ENCODE assay signal across 1 cellular context in the genomic region with DNA sequence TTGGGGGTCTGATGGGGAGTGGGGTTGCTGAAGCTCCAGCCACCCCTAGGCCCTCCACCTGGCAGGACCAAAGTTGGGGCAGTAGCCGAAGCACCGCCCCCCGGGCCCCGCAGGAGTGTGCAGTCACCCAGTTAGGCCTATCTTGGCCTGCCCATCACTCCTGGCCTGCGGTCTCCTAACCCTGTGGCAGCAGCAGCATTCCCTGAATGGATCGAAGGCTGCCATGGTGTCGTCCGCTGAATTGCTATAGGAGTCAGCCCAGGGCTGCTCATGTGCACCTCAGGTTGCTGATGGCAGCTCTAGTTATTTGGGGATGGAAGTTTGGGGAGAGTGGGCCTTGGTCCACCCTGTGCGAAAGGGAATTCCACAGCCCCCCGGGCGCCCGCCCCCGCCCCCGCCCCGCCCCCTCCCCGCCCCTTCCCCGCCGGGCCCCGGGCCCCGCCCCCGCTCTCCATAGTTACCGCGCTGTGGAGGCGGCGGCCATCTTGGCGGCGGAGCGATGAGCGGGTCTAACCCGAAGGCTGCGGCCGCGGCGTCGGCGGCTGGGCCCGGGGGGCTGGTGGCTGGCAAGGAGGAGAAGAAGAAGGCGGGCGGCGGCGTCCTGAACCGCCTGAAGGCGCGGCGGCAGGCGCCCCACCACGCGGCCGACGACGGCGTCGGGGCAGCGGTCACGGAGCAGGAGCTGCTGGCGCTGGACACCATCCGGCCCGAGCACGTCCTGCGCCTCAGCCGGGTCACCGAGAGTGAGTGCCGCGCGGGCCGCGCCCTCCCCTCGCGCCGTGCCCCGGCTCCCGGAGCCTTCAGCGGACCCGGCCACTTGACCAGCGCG.
TF ChIP-seq lines count a peak whose summit lies in the region.

A gene (plus strand): TSS at position 483 of the 829 bp plus-strand sequence. CDS start 17 bp downstream, at position 500.

TF ChIP-seq in IMR-90, 13 proteins besides CTCF, POLR2A, EP300 and RAD21:
- TF ChIP-seq, protein P1, sequence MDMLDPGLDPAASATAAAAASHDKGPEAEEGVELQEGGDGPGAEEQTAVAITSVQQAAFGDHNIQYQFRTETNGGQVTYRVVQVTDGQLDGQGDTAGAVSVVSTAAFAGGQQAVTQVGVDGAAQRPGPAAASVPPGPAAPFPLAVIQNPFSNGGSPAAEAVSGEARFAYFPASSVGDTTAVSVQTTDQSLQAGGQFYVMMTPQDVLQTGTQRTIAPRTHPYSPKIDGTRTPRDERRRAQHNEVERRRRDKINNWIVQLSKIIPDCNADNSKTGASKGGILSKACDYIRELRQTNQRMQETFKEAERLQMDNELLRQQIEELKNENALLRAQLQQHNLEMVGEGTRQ (IDR thresholded peaks at IDR 0.05; ENCODE audit: low read depth, low read length), result no peak
- TF ChIP-seq MXI1 (IDR thresholded peaks at IDR 0.05; ENCODE audit: borderline replicate concordance, low read depth, low read length) (peak; percentile 78; the same call in 1 of the 2 replicates), MAZ (IDR thresholded peaks at IDR 0.05; ENCODE audit: borderline replicate concordance, low read depth, low read length) (0 out of 2 replicates have a peak, but pooled peaks have one; percentile 11), NFE2L2 (IDR thresholded peaks at IDR 0.05; ENCODE audit: low read depth, low read length) (no peak), CHD1 (IDR thresholded peaks at IDR 0.05; ENCODE audit: low read depth, low read length) (0 out of 2 replicates have a peak, but pooled peaks have one; percentile 23), SMC3 (IDR thresholded peaks at IDR 0.05; ENCODE audit: low read depth, low read length) (no peak)
TF ChIP-seq in IMR-90: peak in this region for 3.
